In the genomic region with DNA sequence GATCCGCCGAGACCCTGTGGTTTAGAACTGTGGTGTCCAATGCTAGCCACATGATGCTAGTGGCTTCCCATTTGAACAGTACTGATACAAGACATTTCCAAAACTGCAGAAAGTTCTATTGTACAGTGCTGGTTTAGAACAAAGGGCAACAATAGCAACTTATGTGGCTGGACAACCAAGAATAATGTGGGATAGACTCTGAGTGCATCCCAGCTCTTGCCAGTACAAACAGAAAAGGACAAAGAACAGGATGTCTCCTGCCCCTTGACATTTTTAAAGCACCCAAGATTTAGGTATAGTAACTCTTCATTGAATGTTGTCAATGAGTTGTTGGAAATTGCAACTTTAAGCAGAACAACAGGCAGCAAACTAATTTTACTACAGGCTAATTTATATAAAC, we compare ENCODE assay signal across 22 cellular contexts.
A peak's percentile ranks its signal among the peaks of the same experiment; 100 is the strongest.
DNase-seq lines count a peak whose midpoint lies in the region; ATAC-seq, FAIRE-seq and TF ChIP-seq lines count a peak whose summit lies in the region.
"Had no signal": no experiment of that assay in that cellular context is flagged by ENCODE, and none has a peak within 500 bp of the region (broad histone marks: within the 10 kb centered on the region; RNA-seq: fewer than 3 reads in every experiment).

No MANE protein-coding gene starts in this region.

- TF ChIP-seq POLR2A in gastroesophageal sphincter (IDR thresholded peaks at IDR 0.05): no peak

- intact Hi-C loops in Right ventricle myocardium superior (cut with DNase I): no loop called here
- intact Hi-C loops in Right ventricle myocardium inferior (cut with DNase I): no loop called here

- ATAC-seq in Right ventricle myocardium superior (ENCODE audit: poor library complexity) (peak; percentile 21), Right ventricle myocardium inferior (no peak), gastroesophageal sphincter (no peak)
- ATAC-seq: A549, GM23338, HCT116 had no signal

- no peak for DNase-seq in Right ventricle myocardium superior
- no peak for DNase-seq in Right ventricle myocardium inferior (ENCODE audit: missing footprints)
- DNase-seq in LNCaP clone FGC (ENCODE audit: low read depth): peak; percentile 52
- DNase-seq in kidney tubule cell (ENCODE audit: low spot score): no peak
- no peak for DNase-seq in activated naive CD4-positive, alpha-beta T cell treated with Interleukin-2 at 50 U/mL for 16 hours
- DNase-seq in GM19239 (ENCODE audit: insufficient read length, low spot score): no peak
- DNase-seq: AML-193; Caco-2; CD4-positive, alpha-beta T cell; HFFc6 had no signal

- WGBS in gastroesophageal sphincter (ENCODE audit: low coverage in 1 of 2), 2 donors: 42 to 78% methylated on average over 2 of the region's 2 CpGs

- H3K9ac ChIP-seq in skeletal muscle tissue (ENCODE audit: low read depth in 1 of 3, low read length in 3 of 3): no peak overlapping the region

- no peaks in the 10 kb centered on the region for H3K9me3 ChIP-seq in gastroesophageal sphincter
- H3K9me3 ChIP-seq in skeletal muscle tissue (ENCODE audit: control insufficient read depth in 3 of 3, low read length in 3 of 3): no peaks in the 10 kb centered on the region
- H3K9me3 ChIP-seq: A549, Caco-2 had no signal

- TF ChIP-seq CTCF in LNCaP clone FGC (IDR thresholded peaks at IDR 0.05; ENCODE audit: control insufficient read depth, extremely low read depth, insufficient read depth): no peak
- TF ChIP-seq CTCF in gastroesophageal sphincter (IDR thresholded peaks at IDR 0.05): no peak

- H3K36me3 ChIP-seq in gastroesophageal sphincter (no peaks in the 10 kb centered on the region), skeletal muscle tissue (ENCODE audit: control insufficient read depth in 3 of 3, insufficient read depth in 3 of 3, low read length in 3 of 3) (no peaks in the 10 kb centered on the region)

- H3K27ac ChIP-seq in gastroesophageal sphincter (peak overlapping the region in 3 of 4 donors; percentile 4 to 80 (median 14)), skeletal muscle tissue (ENCODE audit: low read depth, low read length) (peak overlapping the region; percentile 69)
- H3K27ac ChIP-seq: 22Rv1, A549, HL-60 had no signal

- H3K4me3 ChIP-seq in LNCaP clone FGC (ENCODE audit: low read depth, low read length) (no peak overlapping the region), gastroesophageal sphincter (no peak overlapping the region), skeletal muscle tissue (ENCODE audit: low read length in 3 of 3) (no peak overlapping the region)
- H3K4me3 ChIP-seq: A549, GM23338 had no signal

- no peak for TF ChIP-seq EP300 in gastroesophageal sphincter (IDR thresholded peaks at IDR 0.05)

- peaks cover 3 to 37% (median 11%) of the 10 kb centered on the region in 3 donors for H3K4me1 ChIP-seq in gastroesophageal sphincter
- peaks cover 0 to 11% (median 6%) of the 10 kb centered on the region in 3 donors for H3K4me1 ChIP-seq in skeletal muscle tissue (ENCODE audit: control insufficient read depth in 3 of 3, insufficient read depth in 3 of 3, low read length in 3 of 3)
- H3K4me1 ChIP-seq: A549, Caco-2 had no signal

- FAIRE-seq in GM19239 (lab: Jason Lieb, UNC): no peak
- FAIRE-seq: A549, D721Med, G401.6, GM12892, GM18507, H54 had no signal

- H3K27me3 ChIP-seq in gastroesophageal sphincter (no peaks in the 10 kb centered on the region), skeletal muscle tissue (ENCODE audit: control insufficient read depth in 3 of 3, insufficient read depth in 3 of 3, low read length in 3 of 3) (no peaks in the 10 kb centered on the region)
